In the genomic region with DNA sequence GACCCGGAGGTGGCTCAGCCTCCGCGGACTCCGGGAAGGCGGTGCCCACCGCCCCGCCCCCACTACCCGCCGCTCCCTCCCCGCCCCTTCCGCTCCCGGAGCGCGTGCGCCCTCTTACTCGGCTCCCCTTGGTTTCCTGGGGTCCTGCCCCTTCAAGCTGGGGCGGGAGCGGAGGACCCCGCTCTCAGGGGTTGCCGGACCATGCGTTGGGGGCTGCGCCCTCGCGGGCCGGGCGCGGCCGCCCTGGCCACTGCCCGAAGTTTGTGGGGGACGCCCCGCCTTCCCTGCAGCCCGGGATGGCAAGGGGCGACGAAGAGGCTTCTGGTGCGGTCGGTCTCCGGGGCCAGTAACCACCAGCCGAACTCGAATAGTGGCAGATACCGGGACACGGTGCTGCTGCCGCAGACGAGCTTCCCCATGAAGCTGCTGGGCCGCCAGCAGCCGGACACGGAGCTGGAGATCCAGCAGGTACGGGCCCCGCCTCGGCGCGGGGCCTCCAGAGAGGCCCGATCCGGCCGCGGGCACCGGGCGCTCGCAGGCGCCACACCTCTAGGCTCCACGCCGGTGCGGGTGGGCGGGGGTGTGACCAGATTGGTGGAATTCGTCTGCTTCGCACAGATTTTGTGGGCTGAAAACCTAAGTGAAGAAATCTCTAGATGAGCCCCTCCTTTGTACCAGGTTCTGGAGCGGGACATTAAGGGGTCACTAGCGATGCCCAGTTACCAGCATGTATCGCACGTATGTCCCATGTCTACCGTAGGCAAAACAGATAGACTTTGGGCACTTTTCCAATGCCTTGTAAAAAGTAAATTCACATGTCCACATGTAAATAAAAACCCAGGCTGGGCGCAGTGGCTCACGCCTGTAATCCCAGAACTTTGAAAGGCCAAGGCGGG, we compare ENCODE assay signal across 8 cellular contexts. TPM values are rescaled to one million over a fixed set of nuclear protein-coding genes. Genes with fewer than 3 reads are reported as not detected.
DNase-seq lines count a peak whose midpoint lies in the region; ATAC-seq and TF ChIP-seq lines count a peak whose summit lies in the region.

A gene (plus strand): TSS at position 117 of the 896 bp plus-strand sequence. CDS start 85 bp downstream, at position 202.

- no peaks in the 10 kb centered on the region for H3K9me3 ChIP-seq in ascending aorta

- peak within 1 kb of the TSS; percentile 91 for H3K4me3 ChIP-seq in GM12875 (ENCODE audit: low read depth, low read length)
- peak within 1 kb of the TSS; percentile 97 to 98 for H3K4me3 ChIP-seq in ascending aorta

- H3K36me3 ChIP-seq in ascending aorta, result peaks cover 12 to 27% of the 10 kb centered on the region in 2 donors

- intact Hi-C loops in T-helper 2 cell treated with Interferon-gamma antibody and Interleukin-4, amounts not matched to agents 100 ng/mL and 5 ng/mL, for 36 hours (cut with micrococcal nuclease), result loop anchor here (2.0 to 10.0 kb wide), 3 partner anchors 19 to 99 kb away; a partner anchor contains a TSS
- intact Hi-C loops in ascending aorta (cut with DNase I), result loop anchor here (2.0 to 5.0 kb wide), 2 partner anchors 47 to 103 kb away; a partner anchor contains a TSS

- ATAC-seq in HG02588 (IDR thresholded peaks at IDR 0.05; ENCODE audit: unreplicated experiment), result peak; percentile 68

- H3K27ac ChIP-seq in ascending aorta, result peak within 1 kb of the TSS; percentile 77 to 89

- DNase-seq in NCI-H1092 treated with DMSO at 0.1 percent for 48 hours (lab: John Stamatoyannopoulos, UW) (peak; percentile 90), ascending aorta (ENCODE audit: low spot score in 2 of 2) (peak in 1 of 2 donors; percentile 25), hepatic stellate cell (ENCODE audit: low spot score) (peak; percentile 90), retina (peak; percentile 91), OCI-M2 (lab: John Stamatoyannopoulos, UW; ENCODE audit: unreplicated experiment) (no peak)

- TF ChIP-seq CTCF in GM12875 (IDR thresholded peaks at IDR 0.05; ENCODE audit: borderline replicate concordance, insufficient read depth, low read depth, low read length), result no peak
- no peak for TF ChIP-seq CTCF in ascending aorta (IDR thresholded peaks at IDR 0.05)

- peaks cover 0 to 10% of the 10 kb centered on the region in 2 donors for H3K4me1 ChIP-seq in ascending aorta

- no peaks in the 10 kb centered on the region for H3K27me3 ChIP-seq in ascending aorta

RNA-seq across cellular contexts. Expression of the gene that starts here (rescaled TPM):
- total RNA-seq in T-helper 2 cell treated with Interferon-gamma antibody and Interleukin-4, amounts not matched to agents 100 ng/mL and 5 ng/mL, for 36 hours, result 59.7 and 60.2 TPM in 2 replicates
- total RNA-seq in ascending aorta, result 41.0 TPM
